ENCODE assay signal across 7 cellular contexts in the genomic region with DNA sequence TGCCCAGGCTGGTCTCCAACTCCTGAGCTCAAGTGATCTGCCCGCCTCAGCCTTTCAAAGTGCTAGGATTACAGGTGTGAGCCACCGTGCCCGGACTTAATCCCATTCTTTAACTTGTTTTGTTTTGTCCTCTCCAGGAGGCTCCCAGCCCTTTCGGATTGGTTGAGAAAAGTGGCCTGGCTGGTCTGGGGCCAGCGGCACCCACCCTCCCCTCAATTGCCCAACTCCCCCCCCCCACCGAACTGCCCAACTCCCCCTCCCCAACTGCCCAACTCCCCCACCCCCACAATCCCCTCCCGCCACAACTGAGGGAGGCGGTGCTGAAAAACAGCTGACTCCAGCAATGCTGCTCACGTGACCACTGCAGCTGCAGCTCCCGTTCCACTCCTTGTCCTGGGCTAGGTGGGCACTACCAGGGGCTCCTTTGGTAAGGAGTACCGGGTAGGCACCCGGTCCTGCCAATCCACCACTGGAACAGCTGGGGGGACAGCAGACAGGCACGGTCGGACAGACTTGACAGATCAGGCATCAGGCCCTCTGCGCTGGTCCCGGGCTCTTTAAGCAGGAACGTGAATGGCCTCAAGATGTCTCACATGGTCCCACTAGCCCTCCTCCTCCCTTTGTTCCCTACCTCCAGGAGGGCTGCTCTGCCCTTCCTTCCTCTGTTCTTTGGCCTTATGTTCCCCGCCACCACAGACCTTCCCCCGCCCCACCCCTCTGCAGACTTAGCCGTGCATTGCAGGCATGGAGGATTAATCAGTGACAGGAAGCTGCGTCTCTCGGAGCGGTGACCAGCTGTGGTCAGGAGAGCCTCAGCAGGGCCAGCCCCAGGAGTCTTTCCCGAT. TPM values are rescaled to one million over a fixed set of nuclear protein-coding genes. Genes with fewer than 3 reads are reported as not detected.
DNase-seq lines count a peak whose midpoint lies in the region; ATAC-seq, FAIRE-seq and TF ChIP-seq lines count a peak whose summit lies in the region.

Gene TCN2, plus strand, starts transcription at position 720 of the 845 bp plus-strand sequence. CDS start 158 bp downstream, outside the sequence.

- FAIRE-seq in GM12892 (lab: Jason Lieb, UNC): peak; percentile 72

- TF ChIP-seq CTCF in IMR-90 (conservative IDR thresholded peaks at IDR 0.05; ENCODE audit: low read depth, low read length) (no peak), breast epithelium (IDR thresholded peaks at IDR 0.05) (peak in 1 of 3 donors; percentile 7)

- H3K56ac ChIP-seq in IMR-90 (ENCODE audit: extremely low read depth, insufficient read depth, low read length): peak within 1 kb of the TSS; percentile 25; the same call in 1 of the 2 replicates

- H3K23ac ChIP-seq in IMR-90 (ENCODE audit: low read depth, low read length): peak within 1 kb of the TSS; percentile 59; the same call in 1 of the 2 replicates

- H2BK5ac ChIP-seq in IMR-90 (ENCODE audit: low read depth, low read length, poor library complexity, severe bottlenecking): peak within 1 kb of the TSS; percentile 44

- peak within 1 kb of the TSS; percentile 45 for H2BK20ac ChIP-seq in IMR-90 (ENCODE audit: low read depth, low read length)

- in situ Hi-C loops in IMR-90 (cut with MboI; ENCODE audit: low sequenced_read_pairs): no loop called here

- peak within 1 kb of the TSS; percentile 79 to 93 for H4K8ac ChIP-seq in IMR-90 (ENCODE audit: low read depth in 2 of 2, low read length in 2 of 2)

- no peak for DNase-seq in GM12892 (ENCODE audit: insufficient read length)
- DNase-seq in IMR-90: peak; percentile 77
- peak; percentile 64 to 68 for DNase-seq in SJCRH30
- peak; percentile 57 to 67 for DNase-seq in breast epithelium (ENCODE audit: low spot score in 2 of 2)
- peak; percentile 86 for DNase-seq in iPS DF 6.9 (ENCODE audit: low read depth, low spot score)
- DNase-seq in GOT3 (lab: John Stamatoyannopoulos, UW): no peak

- H2AFZ ChIP-seq in IMR-90 (replicated peaks; ENCODE audit: low read length, poor library complexity): peak within 1 kb of the TSS; percentile 94

- TF ChIP-seq RAD21 in IMR-90 (IDR thresholded peaks at IDR 0.05; ENCODE audit: low read length): no peak

- peak within 1 kb of the TSS; percentile 98 for H4K5ac ChIP-seq in IMR-90 (ENCODE audit: low read depth, low read length)

- H3K79me1 ChIP-seq in IMR-90 (ENCODE audit: low read depth in 1 of 2, low read length in 2 of 2): no peaks in the 10 kb centered on the region; a peak in 1 of 4 replicates

- intact Hi-C loops in IMR-90 (cut with micrococcal nuclease): no loop called here
- intact Hi-C loops in breast epithelium (cut with DNase I; ENCODE audit: low total_unique reads): no loop called here

- H3K27me3 ChIP-seq in IMR-90 (ENCODE audit: control insufficient read depth, insufficient read depth, low read length): no peaks in the 10 kb centered on the region
- H3K27me3 ChIP-seq in SJCRH30: no peaks in the 10 kb centered on the region
- no peaks in the 10 kb centered on the region for H3K27me3 ChIP-seq in breast epithelium
- H3K27me3 ChIP-seq in iPS DF 6.9 (ENCODE audit: control insufficient read depth, insufficient read depth, low read length): no peaks in the 10 kb centered on the region
- H3K27me3 ChIP-seq in rectal smooth muscle tissue (ENCODE audit: control insufficient read depth, insufficient read depth, low read length): no peaks in the 10 kb centered on the region

- H3K27ac ChIP-seq in IMR-90 (ENCODE audit: insufficient read depth, low read length) (peak within 1 kb of the TSS; percentile 72), SJCRH30 (peak within 1 kb of the TSS; percentile 61), breast epithelium (peak within 1 kb of the TSS; percentile 73 to 87), iPS DF 6.9 (ENCODE audit: low read length) (no peak within 1 kb of the TSS), rectal smooth muscle tissue (ENCODE audit: low read depth, low read length) (peak within 1 kb of the TSS; percentile 82)

- H2AK5ac ChIP-seq in IMR-90 (ENCODE audit: low read depth, low read length): peak within 1 kb of the TSS; percentile 71

- H4K20me1 ChIP-seq in IMR-90 (ENCODE audit: insufficient read depth, low read length): no peaks in the 10 kb centered on the region

- H3K9me3 ChIP-seq in IMR-90 (ENCODE audit: control insufficient read depth, insufficient read depth, low read length): no peaks in the 10 kb centered on the region
- H3K9me3 ChIP-seq in SJCRH30 (replicated peaks): no peaks in the 10 kb centered on the region
- no peaks in the 10 kb centered on the region for H3K9me3 ChIP-seq in breast epithelium
- no peaks in the 10 kb centered on the region for H3K9me3 ChIP-seq in iPS DF 6.9 (ENCODE audit: control insufficient read depth, insufficient read depth, low read length)

- POLR2A ChIA-PET in IMR-90 (lab: Charles Lee; ENCODE audit: unreplicated experiment): no interaction called here

- H3K18ac ChIP-seq in IMR-90 (ENCODE audit: low read depth, low read length): peak within 1 kb of the TSS; percentile 88

- H3K9me1 ChIP-seq in IMR-90 (ENCODE audit: insufficient read depth, low read length): peaks cover 14% of the 10 kb centered on the region

- H2BK120ac ChIP-seq in IMR-90 (ENCODE audit: low read depth, low read length): peak within 1 kb of the TSS; percentile 71

- H3K4me1 ChIP-seq in IMR-90 (ENCODE audit: control insufficient read depth, insufficient read depth, low read length): peaks cover 14% of the 10 kb centered on the region
- peaks cover 8% of the 10 kb centered on the region; the same call in 1 of the 2 replicates for H3K4me1 ChIP-seq in SJCRH30
- H3K4me1 ChIP-seq in breast epithelium: peaks cover 0 to 7% of the 10 kb centered on the region in 2 donors
- H3K4me1 ChIP-seq in iPS DF 6.9 (ENCODE audit: control insufficient read depth, insufficient read depth, low read length): peaks cover 3% of the 10 kb centered on the region; the same call in 1 of the 2 replicates
- H3K4me1 ChIP-seq in rectal smooth muscle tissue (ENCODE audit: control insufficient read depth, insufficient read depth, low read length): peaks cover 21% of the 10 kb centered on the region

- no TSS peak for BruUV-seq in IMR-90 (replicated peaks; lab: Mats Ljungman, UMichigan)

- H3K9ac ChIP-seq in IMR-90 (ENCODE audit: low read depth, low read length): peak within 1 kb of the TSS; percentile 53
- peak within 1 kb of the TSS; percentile 70 for H3K9ac ChIP-seq in rectal smooth muscle tissue (ENCODE audit: low read length)

- H3K4ac ChIP-seq in IMR-90 (ENCODE audit: low read depth, low read length): peak within 1 kb of the TSS; percentile 91

- TF ChIP-seq POLR2A in GM12892 (IDR thresholded peaks at IDR 0.05; ENCODE audit: low read depth, low read length) (0 out of 2 replicates have a peak, but pooled peaks have one; percentile 18), IMR-90 (IDR thresholded peaks at IDR 0.05; ENCODE audit: low read depth, low read length) (no peak), breast epithelium (IDR thresholded peaks at IDR 0.05) (no peak)

- WGBS in IMR-90 (ENCODE audit: extremely low coverage in 2 of 2, insufficient read length in 1 of 2), 2 experiments: 0% methylated on average over 8 of the region's 24 CpGs; no CpG with 5 or more reads in 1 of the 2 experiments
- WGBS in iPS DF 6.9 (ENCODE audit: insufficient coverage, insufficient read length): no CpG with 5 or more reads among the region's 24 CpGs

- peak within 1 kb of the TSS; percentile 66 for H4K91ac ChIP-seq in IMR-90 (ENCODE audit: insufficient read depth, low read depth, low read length)

- ATAC-seq in IMR-90 (ENCODE audit: low read depth): peak; percentile 70

- peak within 1 kb of the TSS; percentile 92 for H3K4me2 ChIP-seq in IMR-90 (ENCODE audit: low read depth, low read length)

- peak within 1 kb of the TSS; percentile 72 for H3K14ac ChIP-seq in IMR-90 (replicated peaks; ENCODE audit: low read depth, low read length)

- dilution Hi-C loops in IMR-90 (cut with HindIII; ENCODE audit: low sequenced_read_pairs, unreplicated experiment): no loop called here

- CTCF ChIA-PET in IMR-90 (lab: Yijun Ruan, JAX): interaction anchor here (0.5 to 1.2 kb wide), 5 partner anchors 8 to 313 kb away, joined by 3 to 6 read pairs (median 3); partner anchors contain the start of gene PES1

- H3K4me3 ChIP-seq in IMR-90 (ENCODE audit: insufficient read depth, low read depth, low read length): peak within 1 kb of the TSS; percentile 56
- peak within 1 kb of the TSS; percentile 65 for H3K4me3 ChIP-seq in SJCRH30
- peak within 1 kb of the TSS; percentile 56 to 83 (median 68) for H3K4me3 ChIP-seq in breast epithelium
- H3K4me3 ChIP-seq in iPS DF 6.9 (ENCODE audit: low read length): peak within 1 kb of the TSS; percentile 48; the same call in 1 of the 2 replicates
- peak within 1 kb of the TSS; percentile 97 for H3K4me3 ChIP-seq in rectal smooth muscle tissue (ENCODE audit: low read length)

- H3K36me3 ChIP-seq in IMR-90 (ENCODE audit: control insufficient read depth, insufficient read depth, low read length): no peaks in the 10 kb centered on the region
- H3K36me3 ChIP-seq in SJCRH30: no peaks in the 10 kb centered on the region
- no peaks in the 10 kb centered on the region for H3K36me3 ChIP-seq in breast epithelium
- H3K36me3 ChIP-seq in iPS DF 6.9 (ENCODE audit: control insufficient read depth, insufficient read depth, low read length): peaks cover 7% of the 10 kb centered on the region; the same call in 1 of the 2 replicates
- H3K36me3 ChIP-seq in rectal smooth muscle tissue (ENCODE audit: control insufficient read depth, insufficient read depth, low read length): no peaks in the 10 kb centered on the region

- H2AK9ac ChIP-seq in IMR-90 (replicated peaks; ENCODE audit: low read depth, low read length, poor library complexity): peak within 1 kb of the TSS; percentile 93

- peak within 1 kb of the TSS; percentile 33; the same call in 1 of the 3 replicates for H2BK15ac ChIP-seq in IMR-90 (ENCODE audit: low read depth, low read length)

TF ChIP-seq in IMR-90, 13 proteins besides CTCF, POLR2A, EP300 and RAD21 (continues in another document):
- peak; percentile 71 for TF ChIP-seq MAFK (IDR thresholded peaks at IDR 0.05; ENCODE audit: low read depth, low read length)
- no peak for TF ChIP-seq RCOR1 (IDR thresholded peaks at IDR 0.05; ENCODE audit: insufficient replicate concordance, low read length)
- TF ChIP-seq BHLHE40 (IDR thresholded peaks at IDR 0.05; ENCODE audit: low read depth, low read length): peak; percentile 69
- TF ChIP-seq CEBPB (IDR thresholded peaks at IDR 0.05; ENCODE audit: low read depth, low read length): no peak
- no peak for TF ChIP-seq RFX5 (IDR thresholded peaks at IDR 0.05; ENCODE audit: low read depth, low read length)
- TF ChIP-seq MXI1 (IDR thresholded peaks at IDR 0.05; ENCODE audit: borderline replicate concordance, low read depth, low read length): no peak

RNA-seq across cellular contexts. Expression of gene TCN2, which starts in this region (rescaled TPM):
- 4.0 TPM for polyA plus RNA-seq in GM12892 (2012; ENCODE audit: missing spikeins)
- total RNA-seq in IMR-90 (2012; rRNA removed) (0.56 and 1.3 TPM in 2 replicates), breast epithelium (10 to 100 TPM; 32.4 to 69.8 (median 36.7) TPM)
- 3.6 and 4.0 TPM in 2 replicates for polyA plus RNA-seq in IMR-90 (2012; rRNA removed)
- polyA plus RNA-seq in IMR-90 (2012; cell fraction: cytosol; rRNA removed): 4.2 and 4.4 TPM in 2 replicates
- 1.8 and 2.1 TPM in 2 replicates for polyA plus RNA-seq in IMR-90 (2012; cell fraction: nucleus; rRNA removed; ENCODE audit: low replicate concordance)
- total RNA-seq in SJCRH30 (2014; rRNA removed; shearing (Covaris generic)): 0.53 and 0.85 TPM in 2 replicates

Comparison
In these comparisons a context has a peak if more than half of its experiments do, and no peak if none do; other contexts are left out.
1. RNA of gene TCN2 (total RNA-seq): 32.4 to 69.8 TPM in breast epithelium; 0.56 to 1.3 TPM in IMR-90 and 0.53 to 0.85 TPM in SJCRH30; every median in the first group is over 10 times any median in the second.
2. Peak in DNase-seq, H3K4me3 ChIP-seq and H3K27ac ChIP-seq in SJCRH30; RNA of the gene not detected or under 1 TPM.
3. DNase-seq: peak in IMR-90 (single experiment), breast epithelium (2 of 2) and iPS DF 6.9 (single experiment); none in GM12892 (single experiment) and GOT3 (single experiment).
4. Peak in every context shown above with its lines, with median percentiles within 50 percentile points of each other: H3K4me3 ChIP-seq.